In genomic region chr3:45676248-45677044, GRCh38 we compare ENCODE assay signal across 9 cellular contexts. TPM values are rescaled to one million over a fixed set of nuclear protein-coding genes. Genes with fewer than 3 reads are reported as not detected.
DNase-seq lines count a peak whose midpoint lies in the region; ATAC-seq, FAIRE-seq and TF ChIP-seq lines count a peak whose summit lies in the region.
"Had no signal": no experiment of that assay in that cellular context is flagged by ENCODE, and none has a peak within 500 bp of the region (broad histone marks: within the 10 kb centered on the region; RNA-seq: fewer than 3 reads in every experiment).

No MANE protein-coding gene starts in this region.

- FAIRE-seq in RCC 7860 (lab: Jason Lieb, UNC) = no peak
- FAIRE-seq: islet of Langerhans had no signal

- H3K27ac ChIP-seq in HL-60 (replicated peaks) (peak overlapping the region; percentile 81), right cardiac atrium (ENCODE audit: low read length) (peak overlapping the region; percentile 65), skin epidermis (peak overlapping the region in 19 of 21 experiments; percentile 8 to 78 (median 55))

- H3K36me3 Mint-ChIP-seq in activated T-helper 1 cell treated with anti-CD3 and anti-CD28 coated beads, Interleukin-12 subunit alpha, Interleukin-12 subunit beta, Interleukin-2, Interleukin-4 antibody, amounts not matched to agents 30 ng/mL and 10 ng/mL and 1 ng/mL, durations not matched to agents 14 hours and 24 hours and 36 hours (ENCODE audit: low read depth) = peaks cover 33% of the 10 kb centered on the region

- DNase-seq in HL-60 (ENCODE audit: low read depth in 1 of 2, low spot score in 1 of 2) = peak in 1 of 2 experiments; percentile 53
- no peak for DNase-seq in activated T-helper 1 cell treated with anti-CD3 and anti-CD28 coated beads, Interleukin-12 subunit alpha, Interleukin-12 subunit beta, Interleukin-2, Interleukin-4 antibody, amounts not matched to agents 30 ng/mL and 10 ng/mL and 1 ng/mL, durations not matched to agents 14 hours and 24 hours and 36 hours (ENCODE audit: low spot score)
- no peak for DNase-seq in right cardiac atrium
- no peak for DNase-seq in activated CD4-positive, CD25-positive, alpha-beta regulatory T cell (lab: John Stamatoyannopoulos, UW)
- no peak for DNase-seq in ureter (ENCODE audit: low spot score)
- DNase-seq in RCC 7860 (ENCODE audit: low spot score) = no peak

- H3K4me3 ChIP-seq in HL-60 (replicated peaks; ENCODE audit: insufficient read depth, low read length) (peak overlapping the region; percentile 22), right cardiac atrium (ENCODE audit: low read length) (no peak overlapping the region), skin epidermis (no peak overlapping the region)

- no peaks in the 10 kb centered on the region for H3K9me3 Mint-ChIP-seq in activated T-helper 1 cell treated with anti-CD3 and anti-CD28 coated beads, Interleukin-12 subunit alpha, Interleukin-12 subunit beta, Interleukin-2, Interleukin-4 antibody, amounts not matched to agents 30 ng/mL and 10 ng/mL and 1 ng/mL, durations not matched to agents 14 hours and 24 hours and 36 hours

- ATAC-seq in right cardiac atrium (peak in 1 of 2 donors; percentile 21), GM18519 (IDR thresholded peaks at IDR 0.05; ENCODE audit: low FRiP score, unreplicated experiment) (no peak)

- no peaks in the 10 kb centered on the region for H3K9me3 ChIP-seq in right cardiac atrium (ENCODE audit: control insufficient read depth, low read length)

- 46% methylated on average over 7 of the region's 7 CpGs for WGBS in right cardiac atrium

- H3K4me1 Mint-ChIP-seq in activated T-helper 1 cell treated with anti-CD3 and anti-CD28 coated beads, Interleukin-12 subunit alpha, Interleukin-12 subunit beta, Interleukin-2, Interleukin-4 antibody, amounts not matched to agents 30 ng/mL and 10 ng/mL and 1 ng/mL, durations not matched to agents 14 hours and 24 hours and 36 hours (ENCODE audit: low read depth) = peaks cover 15% of the 10 kb centered on the region

- no peak for TF ChIP-seq CTCF in HL-60 (IDR thresholded peaks at IDR 0.05; ENCODE audit: insufficient read depth, low read length)

- peak overlapping the region; percentile 88 for H3K27ac Mint-ChIP-seq in activated T-helper 1 cell treated with anti-CD3 and anti-CD28 coated beads, Interleukin-12 subunit alpha, Interleukin-12 subunit beta, Interleukin-2, Interleukin-4 antibody, amounts not matched to agents 30 ng/mL and 10 ng/mL and 1 ng/mL, durations not matched to agents 14 hours and 24 hours and 36 hours

- H3K27me3 ChIP-seq in HL-60 (ENCODE audit: insufficient read depth, poor library complexity, severe bottlenecking) = no peaks in the 10 kb centered on the region
- no peaks in the 10 kb centered on the region for H3K27me3 ChIP-seq in right cardiac atrium (ENCODE audit: control insufficient read depth, insufficient read depth)

- intact Hi-C loops in activated T-helper 1 cell treated with anti-CD3 and anti-CD28 coated beads, Interleukin-12 subunit alpha, Interleukin-12 subunit beta, Interleukin-2, Interleukin-4 antibody, amounts not matched to agents 30 ng/mL and 10 ng/mL and 1 ng/mL, durations not matched to agents 14 hours and 24 hours and 36 hours (cut with micrococcal nuclease) = loop anchor here (1.0 kb wide), 1 partner anchor 13 kb away; the partner anchor contains the start of gene SACM1L
- intact Hi-C loops in right cardiac atrium (cut with DNase I) = no loop called here

- peak overlapping the region; percentile 61 for H3K4me3 Mint-ChIP-seq in activated T-helper 1 cell treated with anti-CD3 and anti-CD28 coated beads, Interleukin-12 subunit alpha, Interleukin-12 subunit beta, Interleukin-2, Interleukin-4 antibody, amounts not matched to agents 30 ng/mL and 10 ng/mL and 1 ng/mL, durations not matched to agents 14 hours and 24 hours and 36 hours

- H3K27me3 Mint-ChIP-seq in activated T-helper 1 cell treated with anti-CD3 and anti-CD28 coated beads, Interleukin-12 subunit alpha, Interleukin-12 subunit beta, Interleukin-2, Interleukin-4 antibody, amounts not matched to agents 30 ng/mL and 10 ng/mL and 1 ng/mL, durations not matched to agents 14 hours and 24 hours and 36 hours (ENCODE audit: insufficient read depth) = no peaks in the 10 kb centered on the region

- no peaks in the 10 kb centered on the region for H3K4me1 ChIP-seq in right cardiac atrium (ENCODE audit: control insufficient read depth, insufficient read depth, low read length)

RNA-seq across cellular contexts. Expression of gene SACM1L, which starts 12.8 kb away (rescaled TPM):
- total RNA-seq in activated T-helper 1 cell treated with anti-CD3 and anti-CD28 coated beads, Interleukin-12 subunit alpha, Interleukin-12 subunit beta, Interleukin-2, Interleukin-4 antibody, amounts not matched to agents 30 ng/mL and 10 ng/mL and 1 ng/mL, durations not matched to agents 14 hours and 24 hours and 36 hours = 112 and 114 TPM in 2 replicates
- total RNA-seq in right cardiac atrium (10 to 100 TPM; 26.9 to 32.0 (median 29.5) TPM), ureter (62.5 TPM)
- polyA plus RNA-seq in right cardiac atrium = 17.0 TPM
